In the genomic region with DNA sequence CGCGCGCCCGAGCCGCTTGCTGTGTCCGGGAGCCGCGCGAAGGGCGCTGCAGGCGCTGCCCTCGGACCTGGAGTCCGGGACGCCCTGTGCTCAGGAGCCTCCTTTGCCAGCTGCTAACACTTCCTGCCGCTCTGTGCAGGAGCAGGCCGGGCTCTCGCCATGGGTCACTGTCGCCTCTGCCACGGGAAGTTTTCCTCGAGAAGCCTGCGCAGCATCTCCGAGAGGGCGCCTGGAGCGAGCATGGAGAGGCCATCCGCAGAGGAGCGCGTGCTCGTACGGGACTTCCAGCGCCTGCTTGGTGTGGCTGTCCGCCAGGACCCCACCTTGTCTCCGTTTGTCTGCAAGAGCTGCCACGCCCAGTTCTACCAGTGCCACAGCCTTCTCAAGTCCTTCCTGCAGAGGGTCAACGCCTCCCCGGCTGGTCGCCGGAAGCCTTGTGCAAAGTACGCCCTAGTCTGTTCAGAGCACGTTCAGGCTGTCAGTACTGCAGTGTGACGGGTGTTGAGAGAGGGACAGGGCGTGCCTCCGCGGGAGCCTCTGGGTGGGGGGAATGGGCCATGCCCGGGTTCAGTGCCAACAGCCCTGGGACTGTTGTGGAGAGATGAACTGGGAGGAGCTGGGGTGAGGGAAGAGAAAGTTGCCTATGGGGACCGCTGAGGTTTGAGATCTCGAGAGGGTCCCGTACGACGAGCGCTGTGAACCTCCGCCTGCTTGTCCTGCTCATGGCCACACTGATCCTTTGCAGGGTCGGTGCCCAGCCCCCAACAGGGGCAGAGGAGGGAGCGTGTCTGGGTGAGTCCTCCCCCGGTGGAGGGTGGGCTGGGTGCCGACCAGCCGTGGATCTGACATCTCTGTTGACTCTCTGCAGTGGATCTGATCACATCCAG, we compare ENCODE assay signal across 1 cellular context.
TF ChIP-seq lines count a peak whose summit lies in the region.

No MANE protein-coding gene starts in this region.

TF ChIP-seq in K562, 482 proteins besides CTCF, POLR2A, EP300 and RAD21 (continued from another document and continues in another):
- TF ChIP-seq, protein P1, sequence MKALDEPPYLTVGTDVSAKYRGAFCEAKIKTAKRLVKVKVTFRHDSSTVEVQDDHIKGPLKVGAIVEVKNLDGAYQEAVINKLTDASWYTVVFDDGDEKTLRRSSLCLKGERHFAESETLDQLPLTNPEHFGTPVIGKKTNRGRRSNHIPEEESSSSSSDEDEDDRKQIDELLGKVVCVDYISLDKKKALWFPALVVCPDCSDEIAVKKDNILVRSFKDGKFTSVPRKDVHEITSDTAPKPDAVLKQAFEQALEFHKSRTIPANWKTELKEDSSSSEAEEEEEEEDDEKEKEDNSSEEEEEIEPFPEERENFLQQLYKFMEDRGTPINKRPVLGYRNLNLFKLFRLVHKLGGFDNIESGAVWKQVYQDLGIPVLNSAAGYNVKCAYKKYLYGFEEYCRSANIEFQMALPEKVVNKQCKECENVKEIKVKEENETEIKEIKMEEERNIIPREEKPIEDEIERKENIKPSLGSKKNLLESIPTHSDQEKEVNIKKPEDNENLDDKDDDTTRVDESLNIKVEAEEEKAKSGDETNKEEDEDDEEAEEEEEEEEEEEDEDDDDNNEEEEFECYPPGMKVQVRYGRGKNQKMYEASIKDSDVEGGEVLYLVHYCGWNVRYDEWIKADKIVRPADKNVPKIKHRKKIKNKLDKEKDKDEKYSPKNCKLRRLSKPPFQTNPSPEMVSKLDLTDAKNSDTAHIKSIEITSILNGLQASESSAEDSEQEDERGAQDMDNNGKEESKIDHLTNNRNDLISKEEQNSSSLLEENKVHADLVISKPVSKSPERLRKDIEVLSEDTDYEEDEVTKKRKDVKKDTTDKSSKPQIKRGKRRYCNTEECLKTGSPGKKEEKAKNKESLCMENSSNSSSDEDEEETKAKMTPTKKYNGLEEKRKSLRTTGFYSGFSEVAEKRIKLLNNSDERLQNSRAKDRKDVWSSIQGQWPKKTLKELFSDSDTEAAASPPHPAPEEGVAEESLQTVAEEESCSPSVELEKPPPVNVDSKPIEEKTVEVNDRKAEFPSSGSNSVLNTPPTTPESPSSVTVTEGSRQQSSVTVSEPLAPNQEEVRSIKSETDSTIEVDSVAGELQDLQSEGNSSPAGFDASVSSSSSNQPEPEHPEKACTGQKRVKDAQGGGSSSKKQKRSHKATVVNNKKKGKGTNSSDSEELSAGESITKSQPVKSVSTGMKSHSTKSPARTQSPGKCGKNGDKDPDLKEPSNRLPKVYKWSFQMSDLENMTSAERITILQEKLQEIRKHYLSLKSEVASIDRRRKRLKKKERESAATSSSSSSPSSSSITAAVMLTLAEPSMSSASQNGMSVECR (CRISPR knock-in tag; IDR thresholded peaks at IDR 0.05) = peak; percentile 64
- TF ChIP-seq CAMTA2 (CRISPR knock-in tag; conservative IDR thresholded peaks at IDR 0.05) = no peak
- TF ChIP-seq FOXP1 (CRISPR knock-in tag; IDR thresholded peaks at IDR 0.05) = no peak
- no peak for TF ChIP-seq NONO (IDR thresholded peaks at IDR 0.05; ENCODE audit: low read depth in 2 of 2, low read length in 1 of 2)
- no peak for TF ChIP-seq ATF7 (IDR thresholded peaks at IDR 0.05)
- no peak for TF ChIP-seq SP2 (IDR thresholded peaks at IDR 0.05; ENCODE audit: extremely low read depth, low read depth, low read length, poor library complexity, severe bottlenecking)
- no peak for TF ChIP-seq NR4A1 (CRISPR knock-in tag; IDR thresholded peaks at IDR 0.05)
- no peak for TF ChIP-seq NR4A1 (tag; IDR thresholded peaks at IDR 0.05)
- no peak for TF ChIP-seq ARHGAP35 (IDR thresholded peaks at IDR 0.05; ENCODE audit: partially characterized antibody)
- TF ChIP-seq NR2C1 (IDR thresholded peaks at IDR 0.05) = no peak; the same call in 1 of the 2 replicates
- no peak for TF ChIP-seq NR2C1 (tag; IDR thresholded peaks at IDR 0.05)
- TF ChIP-seq ETV5 (CRISPR knock-in tag; IDR thresholded peaks at IDR 0.05; ENCODE audit: low read depth) = peak; percentile 55; the same call in 1 of the 2 replicates
- no peak for TF ChIP-seq ZNF263 (CRISPR knock-in tag; IDR thresholded peaks at IDR 0.05; ENCODE audit: borderline replicate concordance)
- TF ChIP-seq ESRRB (CRISPR knock-in tag; IDR thresholded peaks at IDR 0.05; ENCODE audit: borderline replicate concordance) = no peak
- TF ChIP-seq YY1 (IDR thresholded peaks at IDR 0.05; ENCODE audit: borderline replicate concordance in 1 of 3, control insufficient read depth in 1 of 3, extremely low read depth in 1 of 3, insufficient read depth in 3 of 3, insufficient read length in 1 of 3, insufficient replicate concordance in 2 of 3, low read depth in 1 of 3, low read length in 2 of 3) = no peak
- TF ChIP-seq CTBP1 (IDR thresholded peaks at IDR 0.05; ENCODE audit: borderline replicate concordance) = no peak
- TF ChIP-seq, protein P2, sequence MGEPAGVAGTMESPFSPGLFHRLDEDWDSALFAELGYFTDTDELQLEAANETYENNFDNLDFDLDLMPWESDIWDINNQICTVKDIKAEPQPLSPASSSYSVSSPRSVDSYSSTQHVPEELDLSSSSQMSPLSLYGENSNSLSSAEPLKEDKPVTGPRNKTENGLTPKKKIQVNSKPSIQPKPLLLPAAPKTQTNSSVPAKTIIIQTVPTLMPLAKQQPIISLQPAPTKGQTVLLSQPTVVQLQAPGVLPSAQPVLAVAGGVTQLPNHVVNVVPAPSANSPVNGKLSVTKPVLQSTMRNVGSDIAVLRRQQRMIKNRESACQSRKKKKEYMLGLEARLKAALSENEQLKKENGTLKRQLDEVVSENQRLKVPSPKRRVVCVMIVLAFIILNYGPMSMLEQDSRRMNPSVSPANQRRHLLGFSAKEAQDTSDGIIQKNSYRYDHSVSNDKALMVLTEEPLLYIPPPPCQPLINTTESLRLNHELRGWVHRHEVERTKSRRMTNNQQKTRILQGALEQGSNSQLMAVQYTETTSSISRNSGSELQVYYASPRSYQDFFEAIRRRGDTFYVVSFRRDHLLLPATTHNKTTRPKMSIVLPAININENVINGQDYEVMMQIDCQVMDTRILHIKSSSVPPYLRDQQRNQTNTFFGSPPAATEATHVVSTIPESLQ (CRISPR knock-in tag; IDR thresholded peaks at IDR 0.05) = 0 out of 2 replicates have a peak, but pooled peaks have one; percentile 31
- TF ChIP-seq SMARCA4 (IDR thresholded peaks at IDR 0.05) = no peak
- no peak for TF ChIP-seq SAFB2 (IDR thresholded peaks at IDR 0.05; ENCODE audit: borderline replicate concordance, low read depth, low read length, severe bottlenecking)
- no peak for TF ChIP-seq CEBPZ (IDR thresholded peaks at IDR 0.05; ENCODE audit: borderline replicate concordance, low read depth, low read length)
- no peak; the same call in 1 of the 2 replicates for TF ChIP-seq POLR2AphosphoS5 (IDR thresholded peaks at IDR 0.05; ENCODE audit: control insufficient read depth, insufficient read depth, low read depth, low read length)
- 0 out of 2 replicates have a peak, but pooled peaks have one; percentile 12 for TF ChIP-seq GATA2 (CRISPR knock-in tag; IDR thresholded peaks at IDR 0.05)
- no peak for TF ChIP-seq RFX7 (CRISPR knock-in tag; IDR thresholded peaks at IDR 0.05)
- TF ChIP-seq BDP1 (IDR thresholded peaks at IDR 0.05; ENCODE audit: insufficient read depth, insufficient read length) = no peak
- TF ChIP-seq BCL6 (CRISPR knock-in tag; IDR thresholded peaks at IDR 0.05) = no peak
- no peak for TF ChIP-seq SIX5 (IDR thresholded peaks at IDR 0.05; ENCODE audit: borderline replicate concordance in 1 of 2, insufficient read depth in 1 of 2, low read depth in 1 of 2, low read length in 2 of 2)
- TF ChIP-seq SNRNP70 (optimal IDR thresholded peaks at IDR 0.05; ENCODE audit: low read depth, low read length) = peak; percentile 27
- TF ChIP-seq RBFOX2 (IDR thresholded peaks at IDR 0.05; ENCODE audit: low read depth, low read length) = peak; percentile 14; the same call in 1 of the 2 replicates
- TF ChIP-seq TCF3 (CRISPR knock-in tag; IDR thresholded peaks at IDR 0.05) = 0 out of 2 replicates have a peak, but pooled peaks have one; percentile 15
- peak; percentile 51 for TF ChIP-seq SP1 (CRISPR knock-in tag; IDR thresholded peaks at IDR 0.05)
- peak; percentile 12 to 24; a peak in 2 of 4 replicates for TF ChIP-seq NRF1 (conservative IDR thresholded peaks at IDR 0.05 in 1 of 2, IDR thresholded peaks at IDR 0.05 in 1 of 2)
- TF ChIP-seq, protein P3, sequence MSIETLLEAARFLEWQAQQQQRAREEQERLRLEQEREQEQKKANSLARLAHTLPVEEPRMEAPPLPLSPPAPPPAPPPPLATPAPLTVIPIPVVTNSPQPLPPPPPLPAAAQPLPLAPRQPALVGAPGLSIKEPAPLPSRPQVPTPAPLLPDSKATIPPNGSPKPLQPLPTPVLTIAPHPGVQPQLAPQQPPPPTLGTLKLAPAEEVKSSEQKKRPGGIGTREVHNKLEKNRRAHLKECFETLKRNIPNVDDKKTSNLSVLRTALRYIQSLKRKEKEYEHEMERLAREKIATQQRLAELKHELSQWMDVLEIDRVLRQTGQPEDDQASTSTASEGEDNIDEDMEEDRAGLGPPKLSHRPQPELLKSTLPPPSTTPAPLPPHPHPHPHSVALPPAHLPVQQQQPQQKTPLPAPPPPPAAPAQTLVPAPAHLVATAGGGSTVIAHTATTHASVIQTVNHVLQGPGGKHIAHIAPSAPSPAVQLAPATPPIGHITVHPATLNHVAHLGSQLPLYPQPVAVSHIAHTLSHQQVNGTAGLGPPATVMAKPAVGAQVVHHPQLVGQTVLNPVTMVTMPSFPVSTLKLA (conservative IDR thresholded peaks at IDR 0.05) = peak in 1 of 2 experiments; percentile 37; a peak in 1 of 4 replicates
- no peak for TF ChIP-seq COPS2 (conservative IDR thresholded peaks at IDR 0.05)
- no peak for TF ChIP-seq ARID1B (IDR thresholded peaks at IDR 0.05)
- TF ChIP-seq ZNF3 (CRISPR knock-in tag; IDR thresholded peaks at IDR 0.05) = no peak
- TF ChIP-seq SMARCA5 (IDR thresholded peaks at IDR 0.05) = no peak
- TF ChIP-seq MCM7 (IDR thresholded peaks at IDR 0.05) = no peak
- no peak for TF ChIP-seq C11orf30 (IDR thresholded peaks at IDR 0.05; ENCODE audit: low read depth)
- no peak for TF ChIP-seq JUND (IDR thresholded peaks at IDR 0.05; ENCODE audit: borderline replicate concordance, low read depth, low read length)
- TF ChIP-seq JUND (tag; IDR thresholded peaks at IDR 0.05; ENCODE audit: borderline replicate concordance, low read depth, low read length) = no peak
- TF ChIP-seq ZBTB26 (CRISPR knock-in tag; IDR thresholded peaks at IDR 0.05) = no peak
- TF ChIP-seq, protein P4, sequence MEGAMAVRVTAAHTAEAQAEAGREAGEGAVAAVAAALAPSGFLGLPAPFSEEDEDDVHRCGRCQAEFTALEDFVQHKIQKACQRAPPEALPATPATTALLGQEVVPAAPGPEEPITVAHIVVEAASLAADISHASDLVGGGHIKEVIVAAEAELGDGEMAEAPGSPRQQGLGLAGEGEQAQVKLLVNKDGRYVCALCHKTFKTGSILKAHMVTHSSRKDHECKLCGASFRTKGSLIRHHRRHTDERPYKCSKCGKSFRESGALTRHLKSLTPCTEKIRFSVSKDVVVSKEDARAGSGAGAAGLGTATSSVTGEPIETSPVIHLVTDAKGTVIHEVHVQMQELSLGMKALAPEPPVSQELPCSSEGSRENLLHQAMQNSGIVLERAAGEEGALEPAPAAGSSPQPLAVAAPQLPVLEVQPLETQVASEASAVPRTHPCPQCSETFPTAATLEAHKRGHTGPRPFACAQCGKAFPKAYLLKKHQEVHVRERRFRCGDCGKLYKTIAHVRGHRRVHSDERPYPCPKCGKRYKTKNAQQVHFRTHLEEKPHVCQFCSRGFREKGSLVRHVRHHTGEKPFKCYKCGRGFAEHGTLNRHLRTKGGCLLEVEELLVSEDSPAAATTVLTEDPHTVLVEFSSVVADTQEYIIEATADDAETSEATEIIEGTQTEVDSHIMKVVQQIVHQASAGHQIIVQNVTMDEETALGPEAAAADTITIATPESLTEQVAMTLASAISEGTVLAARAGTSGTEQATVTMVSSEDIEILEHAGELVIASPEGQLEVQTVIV (CRISPR knock-in tag; IDR thresholded peaks at IDR 0.05; ENCODE audit: borderline replicate concordance) = no peak
- no peak for TF ChIP-seq KAT8 (IDR thresholded peaks at IDR 0.05; ENCODE audit: low read depth)
- no peak for TF ChIP-seq RFX1 (IDR thresholded peaks at IDR 0.05)
- 0 out of 2 replicates have a peak, but pooled peaks have one; percentile 12 for TF ChIP-seq BHLHE40 (IDR thresholded peaks at IDR 0.05; ENCODE audit: low read length)
- no peak for TF ChIP-seq SMC3 (conservative IDR thresholded peaks at IDR 0.05; ENCODE audit: insufficient read depth, low read depth, low read length)
